10 cellular contexts compared by ENCODE assay signal in genomic region chr11:27665508-27666101, GRCh38. TPM values are rescaled to one million over a fixed set of nuclear protein-coding genes. Genes with fewer than 3 reads are reported as not detected.
A peak's percentile ranks its signal among the peaks of the same experiment; 100 is the strongest.
DNase-seq lines count a peak whose midpoint lies in the region; ATAC-seq, FAIRE-seq and TF ChIP-seq lines count a peak whose summit lies in the region.
"Not testable (repeated sequence)": the region's sequence is repeated elsewhere in the genome, so short reads cannot be mapped to it uniquely, and the experiment has no call there.
"Had no signal": no experiment of that assay in that cellular context is flagged by ENCODE, and none has a peak within 500 bp of the region (broad histone marks: within the 10 kb centered on the region; RNA-seq: fewer than 3 reads in every experiment).

No MANE protein-coding gene starts in this region.

- H3K14ac ChIP-seq in neuronal stem cell (ENCODE audit: low read length) = not testable (repeated sequence)

- H3K4me1 Mint-ChIP-seq in GM23338, endodermal cell: not testable (repeated sequence)
- peaks cover 27% of the 10 kb centered on the region for H3K4me1 Mint-ChIP-seq in WTC11

- H4K20me1 ChIP-seq in GM23338 (replicated peaks; ENCODE audit: insufficient read depth); OCI-LY1 (ENCODE audit: insufficient read depth, low read length): not testable (repeated sequence)

- H3K4ac ChIP-seq in neuronal stem cell (ENCODE audit: low read length) = not testable (repeated sequence)

- intact Hi-C loops in kidney (cut with DNase I) = not testable (repeated sequence)

- H3K9me3 ChIP-seq in HUES6 (ENCODE audit: control insufficient read depth, insufficient read depth, low read depth, low read length); OCI-LY1 (ENCODE audit: low read length); endodermal cell (ENCODE audit: control insufficient read depth, low read length); kidney (ENCODE audit: control insufficient read depth in 1 of 2, low read length in 2 of 2); neuronal stem cell (replicated peaks in 1 of 2; ENCODE audit: control insufficient read depth in 2 of 2, insufficient read depth in 1 of 2, low read depth in 1 of 2, low read length in 2 of 2): not testable (repeated sequence)

- H3K9me3 Mint-ChIP-seq in GM23338 (peaks cover 41% of the 10 kb centered on the region), WTC11 (peaks cover 47% of the 10 kb centered on the region), endodermal cell (peaks cover 29% of the 10 kb centered on the region)

- CTCF ChIA-PET in WTC11 (lab: Charles Lee) = interaction anchor here (0.6 to 1.7 kb wide), 8 partner anchors 14 to 52 kb away, joined by 3 to 10 read pairs (median 3); no protein-coding TSS in a partner anchor

- H3K4me2 ChIP-seq in GM23338 = peak overlapping the region; percentile 78
- peak overlapping the region; percentile 43; the same call in 1 of the 2 replicates for H3K4me2 ChIP-seq in OCI-LY1 (ENCODE audit: low read length)
- not testable (repeated sequence) for H3K4me2 ChIP-seq in neuronal stem cell (ENCODE audit: insufficient read depth, low read length, poor library complexity, severe bottlenecking)

- H3K4me3 ChIP-seq in GM23338 (peak overlapping the region; percentile 45), HUES6 (ENCODE audit: low read depth, low read length) (peak overlapping the region; percentile 30), OCI-LY1 (ENCODE audit: low read depth, low read length, poor library complexity, severe bottlenecking) (peak overlapping the region; percentile 46)
- H3K4me3 ChIP-seq in endodermal cell (ENCODE audit: low read length); kidney (ENCODE audit: low read length in 2 of 2); neuronal stem cell (ENCODE audit: low read length in 2 of 2): not testable (repeated sequence)

- H3K27me3 Mint-ChIP-seq in GM23338 (ENCODE audit: insufficient read depth, low read depth, poor library complexity); endodermal cell (ENCODE audit: insufficient read depth): not testable (repeated sequence)
- peaks cover 34% of the 10 kb centered on the region for H3K27me3 Mint-ChIP-seq in WTC11 (ENCODE audit: low read depth)

- H3K36me3 ChIP-seq in GM23338 (ENCODE audit: insufficient read depth); HUES6 (ENCODE audit: control insufficient read depth, insufficient read depth, low read length); OCI-LY1 (ENCODE audit: insufficient read depth, low read length); endodermal cell (ENCODE audit: control insufficient read depth, insufficient read depth, low read length); kidney (ENCODE audit: control insufficient read depth in 1 of 2, insufficient read depth in 2 of 2, low read length in 2 of 2); neuronal stem cell (replicated peaks in 1 of 2; ENCODE audit: control insufficient read depth in 2 of 2, insufficient read depth in 2 of 2, low read length in 2 of 2): not testable (repeated sequence)

- H2AK5ac ChIP-seq in neuronal stem cell (ENCODE audit: low read depth, low read length) = not testable (repeated sequence)

- ATAC-seq in GM23338, WTC11: not testable (repeated sequence)

- peak in 1 of 2 experiments; percentile 30; a peak in 1 of 4 replicates for TF ChIP-seq CTCF in GM23338 (conservative IDR thresholded peaks at IDR 0.05; ENCODE audit: low read depth in 2 of 2)
- TF ChIP-seq CTCF in OCI-LY1 (IDR thresholded peaks at IDR 0.05; ENCODE audit: low read length); WTC11 (IDR thresholded peaks at IDR 0.05); kidney (IDR thresholded peaks at IDR 0.05; ENCODE audit: borderline replicate concordance, extremely low read depth, insufficient read depth): not testable (repeated sequence)
- peak; percentile 57 for TF ChIP-seq CTCF in endodermal cell (conservative IDR thresholded peaks at IDR 0.05)

- not testable (repeated sequence) for H4K91ac ChIP-seq in neuronal stem cell (ENCODE audit: low read depth, low read length, poor library complexity)

- WGBS in endodermal cell (ENCODE audit: insufficient coverage in 1 of 2, insufficient read length in 1 of 2), 2 experiments = 71 to 84% methylated on average over 7 to 11 of the region's 11 CpGs
- no CpG with 5 or more reads among the region's 11 CpGs for WGBS in neuronal stem cell (ENCODE audit: extremely low coverage in 2 of 2, insufficient read length in 2 of 2, insufficient replicate concordance in 1 of 2), 2 donors

- DNase-seq in CMK (ENCODE audit: low read depth) (peak; percentile 3), GM23338 (ENCODE audit: low spot score) (peak; percentile 22), WTC11 (ENCODE audit: low spot score) (peak; percentile 82), endodermal cell (peak; percentile 61), kidney (peak; percentile 62)
- not testable (repeated sequence) for DNase-seq in neuronal stem cell (ENCODE audit: low spot score)

- H3K79me1 ChIP-seq in neuronal stem cell (ENCODE audit: low read depth, low read length) = not testable (repeated sequence)

- H2AFZ ChIP-seq in GM23338; OCI-LY1 (ENCODE audit: low read length): not testable (repeated sequence)
- H2AFZ ChIP-seq in neuronal stem cell (ENCODE audit: low read length) = peak overlapping the region; percentile 68

- H3K18ac ChIP-seq in neuronal stem cell (ENCODE audit: low read length) = not testable (repeated sequence)

- not testable (repeated sequence) for H2BK120ac ChIP-seq in neuronal stem cell (ENCODE audit: low read depth, low read length)

- not testable (repeated sequence) for H3K27ac ChIP-seq in GM23338 (ENCODE audit: low read depth); HUES6 (ENCODE audit: low read depth, low read length); OCI-LY1 (ENCODE audit: low read depth, low read length, poor library complexity, severe bottlenecking); endodermal cell (ENCODE audit: low read depth, low read length); kidney (ENCODE audit: low read depth in 2 of 2, low read length in 2 of 2); neuronal stem cell (replicated peaks; ENCODE audit: low read length)

- H3K79me2 ChIP-seq in GM23338 (replicated peaks; ENCODE audit: insufficient read depth) = peaks cover 32% of the 10 kb centered on the region
- not testable (repeated sequence) for H3K79me2 ChIP-seq in OCI-LY1 (ENCODE audit: insufficient read depth, low read length)

- POLR2A ChIA-PET in WTC11 (lab: Charles Lee) = interaction anchor here (0.6 to 0.7 kb wide), 2 partner anchors 51 to 53 kb away, joined by 3 read pairs; no protein-coding TSS in a partner anchor

- FAIRE-seq in kidney (lab: Jason Lieb, UNC) = not testable (repeated sequence)

- H3K27ac Mint-ChIP-seq in GM23338 = not testable (repeated sequence)
- peak overlapping the region; percentile 69 for H3K27ac Mint-ChIP-seq in WTC11
- H3K27ac Mint-ChIP-seq in endodermal cell = peak overlapping the region; percentile 91

- H2BK5ac ChIP-seq in neuronal stem cell (ENCODE audit: low read length) = not testable (repeated sequence)

- H3K4me3 Mint-ChIP-seq in GM23338 = not testable (repeated sequence)
- H3K4me3 Mint-ChIP-seq in WTC11 (peak overlapping the region; percentile 46), endodermal cell (peak overlapping the region; percentile 33)

- H3K23ac ChIP-seq in neuronal stem cell (ENCODE audit: low read depth, low read length, poor library complexity) = not testable (repeated sequence)

- H3F3A ChIP-seq in GM23338 (replicated peaks; ENCODE audit: low read depth); OCI-LY1 (ENCODE audit: insufficient read depth, low read length): not testable (repeated sequence)

- H3K4me1 ChIP-seq in GM23338 (ENCODE audit: insufficient read depth) (peaks cover 15% of the 10 kb centered on the region), HUES6 (ENCODE audit: control insufficient read depth, insufficient read depth, low read length) (peaks cover 16% of the 10 kb centered on the region; the same call in 1 of the 2 replicates)
- not testable (repeated sequence) for H3K4me1 ChIP-seq in OCI-LY1 (ENCODE audit: insufficient read depth, low read length, severe bottlenecking); endodermal cell (ENCODE audit: control insufficient read depth, insufficient read depth, low read length); kidney (ENCODE audit: control insufficient read depth in 1 of 2, insufficient read depth in 1 of 2, low read depth in 1 of 2, low read length in 2 of 2); neuronal stem cell (ENCODE audit: control insufficient read depth in 2 of 2, insufficient read depth in 1 of 2, low read depth in 1 of 2, low read length in 2 of 2)

- not testable (repeated sequence) for H3K27me3 ChIP-seq in GM23338 (ENCODE audit: insufficient read depth); HUES6 (ENCODE audit: control insufficient read depth, insufficient read depth, low read length); OCI-LY1 (ENCODE audit: insufficient read depth, low read length); endodermal cell (ENCODE audit: control insufficient read depth, insufficient read depth, low read length, poor library complexity, severe bottlenecking); neuronal stem cell (ENCODE audit: control insufficient read depth in 3 of 3, insufficient read depth in 3 of 3, low read depth in 1 of 3, low read length in 3 of 3)

- H3K36me3 Mint-ChIP-seq in GM23338 (ENCODE audit: low read depth) = peaks cover 50% of the 10 kb centered on the region
- peaks cover 50% of the 10 kb centered on the region for H3K36me3 Mint-ChIP-seq in WTC11
- not testable (repeated sequence) for H3K36me3 Mint-ChIP-seq in endodermal cell (ENCODE audit: low read depth)

- H3K9me2 ChIP-seq in GM23338 (ENCODE audit: insufficient read depth); OCI-LY1 (ENCODE audit: low read depth, low read length): not testable (repeated sequence)

- H4K8ac ChIP-seq in neuronal stem cell (ENCODE audit: low read depth, low read length) = not testable (repeated sequence)

- peak overlapping the region; percentile 12 for H3K9ac ChIP-seq in HUES6 (ENCODE audit: low read length)
- H3K9ac ChIP-seq in OCI-LY1 (ENCODE audit: low read length); endodermal cell (ENCODE audit: extremely low read depth, low read length, poor library complexity, severe bottlenecking); kidney (ENCODE audit: low read length in 2 of 2); neuronal stem cell (ENCODE audit: low read depth, low read length, poor library complexity): not testable (repeated sequence)

- not testable (repeated sequence) for H2BK12ac ChIP-seq in neuronal stem cell (ENCODE audit: low read length)

- H2BK15ac ChIP-seq in neuronal stem cell (ENCODE audit: low read length) = not testable (repeated sequence)

RNA-seq across cellular contexts. Expression of gene BDNF, which starts 34.6 kb away (rescaled TPM):
- 5.1 and 6.8 TPM in 2 replicates for total RNA-seq in GM23338 (2014; rRNA removed; shearing (Covaris generic))
- polyA plus RNA-seq in GM23338 (2016; fragmentation: Nextera tagmentation; extraction: Ambion mirVana) (4.2 and 5.2 TPM in 2 replicates), kidney (ENCODE audit: insufficient read depth, low read depth, low replicate concordance) (0.19 TPM)
- total RNA-seq in WTC11 (2021) (4.6 to 5.0 TPM (median 4.8 TPM) in 3 replicates), endodermal cell (under 1 TPM in 1 of 2 donors, not detected in 1; 0.33 TPM), kidney (0.31 TPM)
- 0.82 TPM for polyA plus RNA-seq in endodermal cell (2013, experiment 1 of 2)
- 0.75 TPM for polyA plus RNA-seq in endodermal cell (2013, experiment 2 of 2)
- polyA plus RNA-seq in neuronal stem cell (2013, experiment 1 of 2) = 1.4 TPM
- 1.3 TPM for polyA plus RNA-seq in neuronal stem cell (2013, experiment 2 of 2)
- total RNA-seq: CD4-positive, alpha-beta T cell had no signal
- polyA plus RNA-seq: IgD-negative memory B cell had no signal
